25 cellular contexts compared by ENCODE assay signal in the genomic region with DNA sequence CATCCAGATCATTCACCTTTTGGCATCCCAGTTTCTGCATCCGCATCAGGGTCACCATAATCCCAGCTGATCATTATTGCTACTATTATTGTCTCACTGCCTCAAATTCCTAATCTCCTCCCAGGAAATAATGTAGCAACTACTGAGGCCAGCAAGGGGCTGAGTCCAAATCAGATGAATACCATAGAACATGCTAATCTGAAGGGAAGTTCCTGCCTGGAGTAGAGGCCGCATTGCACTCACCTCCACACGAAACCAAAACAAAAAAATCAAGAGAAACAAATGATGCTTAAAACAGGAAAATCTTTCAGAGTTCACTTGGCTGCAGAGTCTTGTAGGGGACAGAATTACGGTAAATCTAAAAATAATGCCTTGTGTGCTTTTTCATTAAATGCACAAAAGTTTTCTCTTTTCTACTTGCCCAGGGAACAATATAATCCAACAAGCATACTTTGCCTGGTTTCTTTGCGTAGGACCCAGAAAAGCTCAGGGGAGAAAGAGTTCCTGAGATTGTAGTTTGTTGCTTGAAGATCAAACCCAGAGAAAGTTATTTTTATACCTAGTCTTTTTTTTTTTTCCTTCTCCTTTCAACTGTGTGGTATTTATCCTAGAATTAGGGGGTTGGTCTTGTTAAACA.
A peak's percentile ranks its signal among the peaks of the same experiment; 100 is the strongest.
DNase-seq lines count a peak whose midpoint lies in the region; ATAC-seq and TF ChIP-seq lines count a peak whose summit lies in the region.
"Had no signal": no experiment of that assay in that cellular context is flagged by ENCODE, and none has a peak within 500 bp of the region (broad histone marks: within the 10 kb centered on the region; RNA-seq: fewer than 3 reads in every experiment).

No MANE protein-coding gene starts in this region.

- H3K4me1 Mint-ChIP-seq in naive thymus-derived CD4-positive, alpha-beta T cell, result no peaks in the 10 kb centered on the region

- no peaks in the 10 kb centered on the region for H3K9me3 ChIP-seq in BLaER1 treated with 17β-estradiol and CSF1 and Interleukin-3, amounts not matched to agents 10 nM and 100 nM (replicated peaks in 1 of 11)
- H3K9me3 ChIP-seq in right atrium auricular region (no peaks in the 10 kb centered on the region), skeletal muscle tissue (ENCODE audit: control insufficient read depth in 3 of 3, low read length in 3 of 3) (no peaks in the 10 kb centered on the region)
- H3K9me3 ChIP-seq in naive thymus-derived CD4-positive, alpha-beta T cell (ENCODE audit: control insufficient read depth in 2 of 3, low read length in 3 of 3), result no peaks in the 10 kb centered on the region
- H3K9me3 ChIP-seq: A549, Caco-2 had no signal

- H3K36me3 ChIP-seq in BLaER1 treated with 17β-estradiol and CSF1 and Interleukin-3, amounts not matched to agents 10 nM and 100 nM, result no peaks in the 10 kb centered on the region
- H3K36me3 ChIP-seq in right atrium auricular region (no peaks in the 10 kb centered on the region), skeletal muscle tissue (ENCODE audit: control insufficient read depth in 3 of 3, insufficient read depth in 3 of 3, low read length in 3 of 3) (no peaks in the 10 kb centered on the region)
- no peaks in the 10 kb centered on the region for H3K36me3 ChIP-seq in naive thymus-derived CD4-positive, alpha-beta T cell (ENCODE audit: control insufficient read depth in 2 of 3, insufficient read depth in 3 of 3, low read length in 3 of 3)

- no peaks in the 10 kb centered on the region for H4K20me1 ChIP-seq in BLaER1 treated with 17β-estradiol and CSF1 and Interleukin-3, amounts not matched to agents 10 nM and 100 nM

- ATAC-seq in naive thymus-derived CD4-positive, alpha-beta T cell, result no peak
- ATAC-seq: A549; CD8-positive, alpha-beta T cell had no signal

- H3K9ac ChIP-seq in BLaER1 treated with 17β-estradiol and CSF1 and Interleukin-3, amounts not matched to agents 10 nM and 100 nM, result no peak overlapping the region
- H3K9ac ChIP-seq in skeletal muscle tissue (ENCODE audit: low read depth in 1 of 3, low read length in 3 of 3), result no peak overlapping the region

- no peak overlapping the region for H3K4me3 ChIP-seq in BLaER1 treated with 17β-estradiol and CSF1 and Interleukin-3, amounts not matched to agents 10 nM and 100 nM
- H3K4me3 ChIP-seq in fibroblast of pulmonary artery (replicated peaks; ENCODE audit: low read depth, low read length) (no peak overlapping the region), right atrium auricular region (no peak overlapping the region), skeletal muscle tissue (ENCODE audit: low read length in 3 of 3) (no peak overlapping the region)
- H3K4me3 ChIP-seq in naive thymus-derived CD4-positive, alpha-beta T cell (ENCODE audit: low read length), result no peak overlapping the region
- H3K4me3 ChIP-seq: A549 had no signal

- DNase-seq in fibroblast of pulmonary artery (ENCODE audit: low read depth) (peak; percentile 33), right atrium auricular region (ENCODE audit: low spot score) (no peak), T-helper 2 cell (no peak), foreskin melanocyte (no peak)
- DNase-seq in naive thymus-derived CD4-positive, alpha-beta T cell, result no peak
- DNase-seq: AML-193; Caco-2; CD8-positive, alpha-beta T cell; GOT3; HCEC 1CT; Karpas-422; NCI-H1092; NCI-H1417 treated with DMSO at 0.1 percent for 48 hours; NCI-H1694 treated with DMSO at 0.1 percent for 48 hours; NCI-H2081 treated with DMSO at 0.1 percent for 48 hours; NCI-H2171; NCI-H226; NCI-H510A; NCI-H69; RPMI8226; SHP77 treated with DMSO at 0.1 percent for 48 hours had no signal

- H3K36me3 Mint-ChIP-seq in naive thymus-derived CD4-positive, alpha-beta T cell, result no peaks in the 10 kb centered on the region
- H3K36me3 Mint-ChIP-seq: CD8-positive, alpha-beta T cell had no signal

- peak overlapping the region; percentile 12 to 57 (median 33); a peak in 18 of 22 replicates for H3K4me2 ChIP-seq in BLaER1 treated with 17β-estradiol and CSF1 and Interleukin-3, amounts not matched to agents 10 nM and 100 nM
- H3K4me2 ChIP-seq: A549 had no signal

- intact Hi-C loops in naive thymus-derived CD4-positive, alpha-beta T cell (cut with micrococcal nuclease), result no loop called here

- H3K4me3 Mint-ChIP-seq in naive thymus-derived CD4-positive, alpha-beta T cell, result no peak overlapping the region
- H3K4me3 Mint-ChIP-seq: CD8-positive, alpha-beta T cell had no signal

- POLR2A ChIA-PET in naive thymus-derived CD4-positive, alpha-beta T cell (lab: Charles Lee), result no interaction called here

- CTCF ChIA-PET in naive thymus-derived CD4-positive, alpha-beta T cell (lab: Charles Lee), result no interaction called here

- no peak overlapping the region for H3K27ac Mint-ChIP-seq in naive thymus-derived CD4-positive, alpha-beta T cell
- H3K27ac Mint-ChIP-seq: CD8-positive, alpha-beta T cell had no signal

- peaks cover 9 to 20% (median 15%) of the 10 kb centered on the region in 10 experiments; a peak in 17 of 20 replicates for H3K4me1 ChIP-seq in BLaER1 treated with 17β-estradiol and CSF1 and Interleukin-3, amounts not matched to agents 10 nM and 100 nM
- H3K4me1 ChIP-seq in right atrium auricular region, result no peaks in the 10 kb centered on the region
- no peaks in the 10 kb centered on the region for H3K4me1 ChIP-seq in skeletal muscle tissue (ENCODE audit: control insufficient read depth in 3 of 3, insufficient read depth in 3 of 3, low read length in 3 of 3)
- H3K4me1 ChIP-seq in naive thymus-derived CD4-positive, alpha-beta T cell (ENCODE audit: control insufficient read depth in 2 of 2, insufficient read depth in 2 of 2, low read length in 2 of 2), result no peaks in the 10 kb centered on the region
- H3K4me1 ChIP-seq: A549, Caco-2 had no signal

- no peak overlapping the region for H3K27ac ChIP-seq in BLaER1 treated with 17β-estradiol and CSF1 and Interleukin-3, amounts not matched to agents 10 nM and 100 nM
- H3K27ac ChIP-seq in right atrium auricular region, result peak overlapping the region; percentile 11 to 48
- H3K27ac ChIP-seq in skeletal muscle tissue (ENCODE audit: low read depth, low read length), result peak overlapping the region; percentile 15
- no peak overlapping the region for H3K27ac ChIP-seq in naive thymus-derived CD4-positive, alpha-beta T cell (ENCODE audit: low read depth, low read length)
- H3K27ac ChIP-seq: A549, C4-2B had no signal

- peaks cover 0 to 5% (median 0%) of the 10 kb centered on the region in 5 donors for H3K27me3 Mint-ChIP-seq in naive thymus-derived CD4-positive, alpha-beta T cell

- peaks cover 0 to 3% (median 0%) of the 10 kb centered on the region in 11 donors for H3K9me3 Mint-ChIP-seq in naive thymus-derived CD4-positive, alpha-beta T cell
- H3K9me3 Mint-ChIP-seq: CD8-positive, alpha-beta T cell had no signal

- no peaks in the 10 kb centered on the region for H3K27me3 ChIP-seq in BLaER1 treated with 17β-estradiol and CSF1 and Interleukin-3, amounts not matched to agents 10 nM and 100 nM
- no peaks in the 10 kb centered on the region for H3K27me3 ChIP-seq in right atrium auricular region
- no peaks in the 10 kb centered on the region for H3K27me3 ChIP-seq in skeletal muscle tissue (ENCODE audit: control insufficient read depth in 3 of 3, insufficient read depth in 3 of 3, low read length in 3 of 3)
- no peaks in the 10 kb centered on the region for H3K27me3 ChIP-seq in naive thymus-derived CD4-positive, alpha-beta T cell (ENCODE audit: control insufficient read depth in 2 of 2, insufficient read depth in 2 of 2, low read length in 2 of 2)

- TF ChIP-seq CTCF in fibroblast of pulmonary artery (IDR thresholded peaks at IDR 0.05; ENCODE audit: low read length, missing control alignments) (no peak), right atrium auricular region (IDR thresholded peaks at IDR 0.05) (no peak)

Comparison
In these comparisons a context has a peak if more than half of its experiments do, and no peak if none do; other contexts are left out.
1. H3K27ac ChIP-seq: peak in right atrium auricular region (2 of 2) and skeletal muscle tissue (single experiment); none in BLaER1 treated with 17β-estradiol and CSF1 and Interleukin-3, amounts not matched to agents 10 nM and 100 nM (0 of 11) and naive thymus-derived CD4-positive, alpha-beta T cell (single experiment).